Comparison of ENCODE assay signal across 22 cellular contexts in genomic region chr3:53616330-53616729, GRCh38.
DNase-seq lines count a peak whose midpoint lies in the region; ATAC-seq and TF ChIP-seq lines count a peak whose summit lies in the region.
"Had no signal": no experiment of that assay in that cellular context is flagged by ENCODE, and none has a peak within 500 bp of the region (broad histone marks: within the 10 kb centered on the region; RNA-seq: fewer than 3 reads in every experiment).

No MANE protein-coding gene starts in this region.

- no peak overlapping the region for H2BK120ac ChIP-seq in H9 (ENCODE audit: low read depth, low read length, poor library complexity, severe bottlenecking)

- no peaks in the 10 kb centered on the region for H3K9me3 Mint-ChIP-seq in dendritic cell treated with granulocyte-macrophage colony-stimulating factor and Interleukin-4, amounts not matched to agents 40 ng/mL and 50 ng/mL, for 4 days
- no peaks in the 10 kb centered on the region for H3K9me3 Mint-ChIP-seq in H9
- no peaks in the 10 kb centered on the region for H3K9me3 Mint-ChIP-seq in activated CD4-positive, alpha-beta T cell treated with anti-CD3 and anti-CD28 coated beads for 36 hours (ENCODE audit: low read depth)
- H3K9me3 Mint-ChIP-seq: activated CD4-positive, alpha-beta T cell treated with anti-CD3 and anti-CD28 coated beads, Interleukin-2, amount 10 ng/mL, durations not matched to agents 24 days and 14 days; activated naive CD4-positive, alpha-beta T cell treated with anti-CD3 and anti-CD28 coated beads for 36 hours; activated T-cell treated with anti-CD3 and anti-CD28 coated beads, Interleukin-2, amount 50 U/mL, for 72 hours had no signal

- no peak overlapping the region for H4K91ac ChIP-seq in H9 (ENCODE audit: insufficient read length, low read depth, low read length)

- no peak overlapping the region for H2AK5ac ChIP-seq in H9 (ENCODE audit: insufficient read length, low read length)

- no peak overlapping the region for H3K4me3 Mint-ChIP-seq in dendritic cell treated with granulocyte-macrophage colony-stimulating factor and Interleukin-4, amounts not matched to agents 40 ng/mL and 50 ng/mL, for 4 days
- H3K4me3 Mint-ChIP-seq in H9 = no peak overlapping the region
- H3K4me3 Mint-ChIP-seq in activated CD4-positive, alpha-beta T cell treated with anti-CD3 and anti-CD28 coated beads for 36 hours = no peak overlapping the region
- H3K4me3 Mint-ChIP-seq: activated CD4-positive, alpha-beta T cell treated with anti-CD3 and anti-CD28 coated beads, Interleukin-2, amount 10 ng/mL, durations not matched to agents 24 days and 14 days; activated CD8-positive, alpha-beta memory T cell treated with anti-CD3 and anti-CD28 coated beads, Interleukin-2, amount 10 ng/mL, durations not matched to agents 7 days and 5 days; activated naive CD4-positive, alpha-beta T cell treated with anti-CD3 and anti-CD28 coated beads for 36 hours; activated T-cell treated with anti-CD3 and anti-CD28 coated beads, Interleukin-2, amount 50 U/mL, for 72 hours; naive B cell; T-helper 17 cell had no signal

- no peak overlapping the region for H2BK5ac ChIP-seq in H9 (ENCODE audit: insufficient read length, low read length)

- H3K4me1 Mint-ChIP-seq in dendritic cell treated with granulocyte-macrophage colony-stimulating factor and Interleukin-4, amounts not matched to agents 40 ng/mL and 50 ng/mL, for 4 days (ENCODE audit: low read depth) = peaks cover 52% of the 10 kb centered on the region
- peaks cover 14 to 17% of the 10 kb centered on the region in 2 experiments for H3K4me1 Mint-ChIP-seq in H9
- no peaks in the 10 kb centered on the region for H3K4me1 Mint-ChIP-seq in activated CD4-positive, alpha-beta T cell treated with anti-CD3 and anti-CD28 coated beads for 36 hours
- H3K4me1 Mint-ChIP-seq: activated CD4-positive, alpha-beta T cell treated with anti-CD3 and anti-CD28 coated beads, Interleukin-2, amount 10 ng/mL, durations not matched to agents 24 days and 14 days; activated CD8-positive, alpha-beta memory T cell treated with anti-CD3 and anti-CD28 coated beads, Interleukin-2, amount 10 ng/mL, durations not matched to agents 7 days and 5 days had no signal

- no peaks in the 10 kb centered on the region for H3K36me3 Mint-ChIP-seq in dendritic cell treated with granulocyte-macrophage colony-stimulating factor and Interleukin-4, amounts not matched to agents 40 ng/mL and 50 ng/mL, for 4 days (ENCODE audit: low read depth)
- no peaks in the 10 kb centered on the region for H3K36me3 Mint-ChIP-seq in H9 (ENCODE audit: insufficient read depth in 1 of 3, low read depth in 3 of 3)
- H3K36me3 Mint-ChIP-seq in activated CD4-positive, alpha-beta T cell treated with anti-CD3 and anti-CD28 coated beads for 36 hours (ENCODE audit: low read depth) = no peaks in the 10 kb centered on the region
- H3K36me3 Mint-ChIP-seq: activated CD8-positive, alpha-beta memory T cell treated with anti-CD3 and anti-CD28 coated beads, Interleukin-2, amount 10 ng/mL, durations not matched to agents 7 days and 5 days; CD14-positive monocyte; naive B cell had no signal

- H3K4ac ChIP-seq in H9 (ENCODE audit: low read depth, low read length) = no peak overlapping the region

- CTCF ChIA-PET in activated CD4-positive, alpha-beta T cell treated with anti-CD3 and anti-CD28 coated beads for 36 hours (lab: Charles Lee) = no interaction called here

- no peak for ATAC-seq in activated CD4-positive, alpha-beta T cell treated with anti-CD3 and anti-CD28 coated beads for 36 hours
- ATAC-seq: activated CD8-positive, alpha-beta memory T cell treated with anti-CD3 and anti-CD28 coated beads, Interleukin-2, amount 10 ng/mL, durations not matched to agents 7 days and 5 days; stimulated activated naive CD8-positive, alpha-beta T cell treated with anti-CD3 and anti-CD28 coated beads, Interleukin-15, Interleukin-2, amounts not matched to agents 100 U/mL and 50 U/mL, for 24 hours; T-helper 17 cell had no signal

- H4K20me1 ChIP-seq in BLaER1 (no peaks in the 10 kb centered on the region), H9 (ENCODE audit: control insufficient read depth, insufficient read depth, insufficient read length) (no peaks in the 10 kb centered on the region)

- peak overlapping the region; percentile 79 for H3K4me2 ChIP-seq in BLaER1
- H3K4me2 ChIP-seq in H9 (ENCODE audit: insufficient read depth, insufficient read length, low read length) = no peak overlapping the region

- TF ChIP-seq CTCF in H9 (conservative IDR thresholded peaks at IDR 0.05) = no peak

- H3K9me3 ChIP-seq in BLaER1 = peaks cover 9% of the 10 kb centered on the region; the same call in 1 of the 2 replicates
- no peaks in the 10 kb centered on the region for H3K9me3 ChIP-seq in H9 (ENCODE audit: control insufficient read depth, low read depth, low read length)
- H3K9me3 ChIP-seq: heart left ventricle had no signal

- WGBS in H9 (ENCODE audit: extremely low coverage, insufficient read length, low lambda C conversion rate) = no CpG with 5 or more reads among the region's 5 CpGs

- no peaks in the 10 kb centered on the region for H3K23me2 ChIP-seq in H9 (ENCODE audit: insufficient read length, low read depth, low read length, poor library complexity, severe bottlenecking)

- no peak overlapping the region for H3K14ac ChIP-seq in H9 (ENCODE audit: insufficient read depth, low read length)

- no peaks in the 10 kb centered on the region for H3K36me3 ChIP-seq in BLaER1
- H3K36me3 ChIP-seq: heart left ventricle had no signal

- H4K5ac ChIP-seq in H9 (ENCODE audit: insufficient read length, low read depth, low read length) = no peak overlapping the region

- peak; percentile 53 for DNase-seq in MV-4-11 (lab: John Stamatoyannopoulos, UW)
- DNase-seq in midbrain (lab: John Stamatoyannopoulos, UW) = peak; percentile 20
- no peak for DNase-seq in H9
- DNase-seq in activated CD4-positive, alpha-beta T cell treated with anti-CD3 and anti-CD28 coated beads for 36 hours = no peak
- no peak for DNase-seq in activated naive CD4-positive, alpha-beta T cell (lab: John Stamatoyannopoulos, UW)
- no peak for DNase-seq in NOMO-1 (lab: John Stamatoyannopoulos, UW; ENCODE audit: unreplicated experiment in 2 of 2)
- DNase-seq: activated CD4-positive, alpha-beta T cell treated with anti-CD3 and anti-CD28 coated beads, Interleukin-2, amount 10 ng/mL, durations not matched to agents 24 days and 14 days; activated CD8-positive, alpha-beta memory T cell treated with anti-CD3 and anti-CD28 coated beads, Interleukin-2, amount 10 ng/mL, durations not matched to agents 7 days and 5 days; activated naive CD4-positive, alpha-beta T cell treated with anti-CD3 and anti-CD28 coated beads for 36 hours; activated T-cell treated with anti-CD3 and anti-CD28 coated beads, Interleukin-2, amount 50 U/mL, for 72 hours; IMR-90; kidney glomerular epithelial cell; naive B cell; NCI-H2107; NCI-H510A; stimulated activated naive CD8-positive, alpha-beta T cell treated with anti-CD3 and anti-CD28 coated beads, Interleukin-15, Interleukin-2, amounts not matched to agents 100 U/mL and 50 U/mL, for 24 hours; T-helper 17 cell had no signal

- H3K79me1 ChIP-seq in H9 (ENCODE audit: insufficient read depth, low read depth, low read length, poor library complexity, severe bottlenecking) = no peaks in the 10 kb centered on the region

- H3K4me3 ChIP-seq in BLaER1 = peak overlapping the region; percentile 40
- H3K4me3 ChIP-seq: heart left ventricle, SK-N-MC had no signal

- no peak overlapping the region for H3K18ac ChIP-seq in H9 (ENCODE audit: insufficient read length, low read depth, low read length)

- H2BK12ac ChIP-seq in H9 (ENCODE audit: insufficient read length, low read depth, low read length) = no peak overlapping the region

- H3K27ac ChIP-seq in BLaER1 = peak overlapping the region; percentile 51
- H3K27ac ChIP-seq in H9 (ENCODE audit: insufficient read length, low read depth, low read length) = no peak overlapping the region
- H3K27ac ChIP-seq: SK-N-MC had no signal

- H2BK20ac ChIP-seq in H9 (ENCODE audit: low read depth, low read length, poor library complexity, severe bottlenecking) = no peak overlapping the region

- H3T11ph ChIP-seq in H9 (ENCODE audit: low read length) = no peak overlapping the region

- no peaks in the 10 kb centered on the region for H3K27me3 ChIP-seq in BLaER1
- no peaks in the 10 kb centered on the region for H3K27me3 ChIP-seq in H9 (ENCODE audit: insufficient read depth, low read length)

- H2BK15ac ChIP-seq in H9 (ENCODE audit: low read depth, low read length) = no peak overlapping the region

- H3K23ac ChIP-seq in H9 (ENCODE audit: insufficient read length, low read depth, low read length) = no peak overlapping the region

- no peaks in the 10 kb centered on the region for H3K79me2 ChIP-seq in H9 (ENCODE audit: insufficient read depth, low read length)

- no peak overlapping the region for H2AFZ ChIP-seq in H9 (ENCODE audit: low read length)

- no peak overlapping the region for H4K8ac ChIP-seq in H9 (replicated peaks; ENCODE audit: insufficient read length, low read depth, low read length)

- H3K9ac ChIP-seq in BLaER1 (peak overlapping the region; percentile 20; the same call in 1 of the 2 replicates), H9 (ENCODE audit: extremely low read depth, insufficient read length, low read length) (no peak overlapping the region)

- intact Hi-C loops in dendritic cell treated with granulocyte-macrophage colony-stimulating factor and Interleukin-4, amounts not matched to agents 40 ng/mL and 50 ng/mL, for 4 days (cut with micrococcal nuclease) = no loop called here
- intact Hi-C loops in activated CD4-positive, alpha-beta T cell treated with anti-CD3 and anti-CD28 coated beads for 36 hours (cut with DNase I, micrococcal nuclease) = no loop called here

- peaks cover 36% of the 10 kb centered on the region for H3K27me3 Mint-ChIP-seq in dendritic cell treated with granulocyte-macrophage colony-stimulating factor and Interleukin-4, amounts not matched to agents 40 ng/mL and 50 ng/mL, for 4 days
- H3K27me3 Mint-ChIP-seq in H9 (ENCODE audit: low read depth) = peaks cover 10% of the 10 kb centered on the region
- peaks cover 17% of the 10 kb centered on the region for H3K27me3 Mint-ChIP-seq in activated CD4-positive, alpha-beta T cell treated with anti-CD3 and anti-CD28 coated beads for 36 hours

- POLR2A ChIA-PET in activated CD4-positive, alpha-beta T cell treated with anti-CD3 and anti-CD28 coated beads for 36 hours (lab: Charles Lee) = no interaction called here

- peaks cover 57% of the 10 kb centered on the region for H3K4me1 ChIP-seq in BLaER1
- H3K4me1 ChIP-seq in H9 (ENCODE audit: insufficient read depth, low read length) = no peaks in the 10 kb centered on the region

- no peak overlapping the region for H3K56ac ChIP-seq in H9 (ENCODE audit: insufficient read length, low read depth, low read length)

- H3K27ac Mint-ChIP-seq in dendritic cell treated with granulocyte-macrophage colony-stimulating factor and Interleukin-4, amounts not matched to agents 40 ng/mL and 50 ng/mL, for 4 days = peak overlapping the region; percentile 30
- H3K27ac Mint-ChIP-seq in H9 = no peak overlapping the region
- no peak overlapping the region for H3K27ac Mint-ChIP-seq in activated CD4-positive, alpha-beta T cell treated with anti-CD3 and anti-CD28 coated beads for 36 hours
- H3K27ac Mint-ChIP-seq: activated CD4-positive, alpha-beta T cell treated with anti-CD3 and anti-CD28 coated beads, Interleukin-2, amount 10 ng/mL, durations not matched to agents 24 days and 14 days; activated CD8-positive, alpha-beta memory T cell treated with anti-CD3 and anti-CD28 coated beads, Interleukin-2, amount 10 ng/mL, durations not matched to agents 7 days and 5 days; activated naive CD4-positive, alpha-beta T cell treated with anti-CD3 and anti-CD28 coated beads for 36 hours; activated T-cell treated with anti-CD3 and anti-CD28 coated beads, Interleukin-2, amount 50 U/mL, for 72 hours; T-helper 17 cell had no signal

Comparison
In these comparisons a context has a peak if more than half of its experiments do, and no peak if none do; other contexts are left out.
1. DNase-seq: peak in MV-4-11 (single experiment) and midbrain (single experiment); none in H9 (single experiment), activated CD4-positive, alpha-beta T cell treated with anti-CD3 and anti-CD28 coated beads for 36 hours (single experiment), activated naive CD4-positive, alpha-beta T cell (0 of 4) and NOMO-1 (0 of 2).